In genomic region chr19:740816-741505, GRCh38 we compare ENCODE assay signal across 9 cellular contexts. TPM values are rescaled to one million over a fixed set of nuclear protein-coding genes. Genes with fewer than 3 reads are reported as not detected.
DNase-seq lines count a peak whose midpoint lies in the region; TF ChIP-seq lines count a peak whose summit lies in the region.
"Not testable (repeated sequence)": the region's sequence is repeated elsewhere in the genome, so short reads cannot be mapped to it uniquely, and the experiment has no call there.
"Had no signal": no experiment of that assay in that cellular context is flagged by ENCODE, and none has a peak within 500 bp of the region (broad histone marks: within the 10 kb centered on the region; RNA-seq: fewer than 3 reads in every experiment).

No MANE protein-coding gene starts in this region.

- H3K9me3 Mint-ChIP-seq in activated CD4-positive, alpha-beta T cell treated with anti-CD3 and anti-CD28 coated beads, Interleukin-2, amount 10 ng/mL, durations not matched to agents 7 days and 5 days: not testable (repeated sequence)

- DNase-seq in DMS 273 (lab: John Stamatoyannopoulos, UW; ENCODE audit: unreplicated experiment): peak; percentile 34
- DNase-seq in NAMALWA (ENCODE audit: low spot score): peak; percentile 45
- DNase-seq in RWPE1 (ENCODE audit: low spot score); activated CD4-positive, alpha-beta T cell treated with anti-CD3 and anti-CD28 coated beads, Interleukin-2, amount 10 ng/mL, durations not matched to agents 7 days and 5 days: not testable (repeated sequence)
- DNase-seq in sigmoid colon: peak; percentile 39

- H3K9ac ChIP-seq in duodenal mucosa (ENCODE audit: low read depth in 1 of 2, low read length in 2 of 2): peak overlapping the region in 1 of 2 donors; percentile 54

- H3K36me3 Mint-ChIP-seq in activated CD4-positive, alpha-beta T cell treated with anti-CD3 and anti-CD28 coated beads, Interleukin-2, amount 10 ng/mL, durations not matched to agents 7 days and 5 days (ENCODE audit: low read depth): not testable (repeated sequence)

- H3K9me3 ChIP-seq in duodenal mucosa (ENCODE audit: control insufficient read depth in 1 of 2, low read length in 2 of 2); sigmoid colon: not testable (repeated sequence)

- CTCF ChIA-PET in RWPE1 (lab: Yijun Ruan, JAX): interaction anchor here (0.6 kb wide), 1 partner anchor 42 kb away, joined by 3 read pairs; no protein-coding TSS in a partner anchor
- CTCF ChIA-PET in activated CD4-positive, alpha-beta T cell treated with anti-CD3 and anti-CD28 coated beads, Interleukin-2, amount 10 ng/mL, durations not matched to agents 7 days and 5 days (lab: Charles Lee): interaction anchor here (0.6 to 1.0 kb wide), 3 partner anchors 11 to 288 kb away, joined by 3 to 4 read pairs (median 3); no protein-coding TSS in a partner anchor

- POLR2A ChIA-PET in RWPE1 (lab: Yijun Ruan, JAX; ENCODE audit: low non-redundant PET): interaction anchor here (0.5 kb wide), 1 partner anchor 12 kb away, joined by 5 read pairs; no protein-coding TSS in a partner anchor
- POLR2A ChIA-PET in activated CD4-positive, alpha-beta T cell treated with anti-CD3 and anti-CD28 coated beads, Interleukin-2, amount 10 ng/mL, durations not matched to agents 7 days and 5 days (lab: Charles Lee): not testable (repeated sequence)

- H3K27ac Mint-ChIP-seq in activated CD4-positive, alpha-beta T cell treated with anti-CD3 and anti-CD28 coated beads, Interleukin-2, amount 10 ng/mL, durations not matched to agents 7 days and 5 days: peak overlapping the region; percentile 19

- not testable (repeated sequence) for TF ChIP-seq POLR2A in sigmoid colon (IDR thresholded peaks at IDR 0.05)

- intact Hi-C loops in sigmoid colon (cut with DNase I): not testable (repeated sequence)

- H3K27me3 ChIP-seq in duodenal mucosa (ENCODE audit: control insufficient read depth in 1 of 2, insufficient read depth in 2 of 2, low read length in 2 of 2); sigmoid colon: not testable (repeated sequence)

- peaks cover 42 to 47% of the 10 kb centered on the region in 2 donors for H3K4me1 ChIP-seq in duodenal mucosa (ENCODE audit: control insufficient read depth in 1 of 2, insufficient read depth in 2 of 2, low read length in 2 of 2)
- not testable (repeated sequence) for H3K4me1 ChIP-seq in sigmoid colon

- not testable (repeated sequence) for H3K4me1 Mint-ChIP-seq in activated CD4-positive, alpha-beta T cell treated with anti-CD3 and anti-CD28 coated beads, Interleukin-2, amount 10 ng/mL, durations not matched to agents 7 days and 5 days

- WGBS in sigmoid colon, 2 donors: 76 to 84% methylated on average over 16 of the region's 16 CpGs

- H3K4me3 ChIP-seq in duodenal mucosa (ENCODE audit: low read depth in 1 of 2, low read length in 2 of 2); sigmoid colon: not testable (repeated sequence)

- not testable (repeated sequence) for TF ChIP-seq CTCF in RWPE1 (conservative IDR thresholded peaks at IDR 0.05; ENCODE audit: low read depth); sigmoid colon (IDR thresholded peaks at IDR 0.05)

- H3K27ac ChIP-seq in RWPE1 (0 out of 2 replicates have a peak overlapping the region, but pooled peaks have one; percentile 6), duodenal mucosa (ENCODE audit: low read depth, low read length) (peak overlapping the region; percentile 62)
- H3K27ac ChIP-seq in sigmoid colon: not testable (repeated sequence)

- H3K36me3 ChIP-seq in duodenal mucosa (ENCODE audit: control insufficient read depth in 1 of 2, insufficient read depth in 2 of 2, low read length in 2 of 2): not testable (repeated sequence)
- H3K36me3 ChIP-seq in sigmoid colon: peaks cover 0 to 22% (median 0%) of the 10 kb centered on the region in 4 donors

- not testable (repeated sequence) for TF ChIP-seq EP300 in sigmoid colon (IDR thresholded peaks at IDR 0.05)

- not testable (repeated sequence) for H3K27me3 Mint-ChIP-seq in activated CD4-positive, alpha-beta T cell treated with anti-CD3 and anti-CD28 coated beads, Interleukin-2, amount 10 ng/mL, durations not matched to agents 7 days and 5 days

- not testable (repeated sequence) for H3K4me3 Mint-ChIP-seq in activated CD4-positive, alpha-beta T cell treated with anti-CD3 and anti-CD28 coated beads, Interleukin-2, amount 10 ng/mL, durations not matched to agents 7 days and 5 days

RNA-seq across cellular contexts. Expression of gene MISP, which starts 10.0 kb away (rescaled TPM):
- not detected for total RNA-seq in activated CD4-positive, alpha-beta T cell treated with anti-CD3 and anti-CD28 coated beads, Interleukin-2, amount 10 ng/mL, durations not matched to agents 7 days and 5 days
- total RNA-seq in sigmoid colon: under 1 TPM in 1 of 4 donors, not detected in 3; 0.36 TPM
- 100 to 1,000 TPM; 266 to 456 (median 311) TPM for polyA plus RNA-seq in sigmoid colon
- total RNA-seq: CD4-positive, alpha-beta memory T cell had no signal
- polyA plus RNA-seq: CD4-positive, alpha-beta memory T cell had no signal

RNA-seq across cellular contexts. Expression of gene PALM, which starts 32.2 kb away (rescaled TPM):
- total RNA-seq in activated CD4-positive, alpha-beta T cell treated with anti-CD3 and anti-CD28 coated beads, Interleukin-2, amount 10 ng/mL, durations not matched to agents 7 days and 5 days: not detected
- total RNA-seq in sigmoid colon: 10 to 100 TPM; 30.4 to 91.4 (median 35.9) TPM
- 10 to 100 TPM in 2 of 3 donors, 1 to 10 TPM in 1; 3.0 to 21.0 (median 12.5) TPM for polyA plus RNA-seq in sigmoid colon
- total RNA-seq: CD4-positive, alpha-beta memory T cell had no signal
- polyA plus RNA-seq: CD4-positive, alpha-beta memory T cell had no signal

RNA-seq across cellular contexts. Expression of gene PRSS57, which starts 45.7 kb away (rescaled TPM):
- not detected for total RNA-seq in activated CD4-positive, alpha-beta T cell treated with anti-CD3 and anti-CD28 coated beads, Interleukin-2, amount 10 ng/mL, durations not matched to agents 7 days and 5 days
- total RNA-seq in sigmoid colon: not detected
- polyA plus RNA-seq in sigmoid colon: under 1 TPM in 1 of 3 donors, not detected in 2; 0.15 TPM
- total RNA-seq: Calu3; CD4-positive, alpha-beta memory T cell had no signal
- polyA plus RNA-seq: BJ; CD4-positive, alpha-beta memory T cell had no signal

RNA-seq across cellular contexts. Expression of gene PTBP1, which starts 56.3 kb away (rescaled TPM):
- 100 to 1,000 TPM; 487 to 536 TPM for total RNA-seq in activated CD4-positive, alpha-beta T cell treated with anti-CD3 and anti-CD28 coated beads, Interleukin-2, amount 10 ng/mL, durations not matched to agents 7 days and 5 days
- 10 to 100 TPM; 53.8 to 94.5 (median 71.7) TPM for total RNA-seq in sigmoid colon
- 100 to 1,000 TPM in 2 of 3 donors, 10 to 100 TPM in 1; 78.7 to 154 (median 101) TPM for polyA plus RNA-seq in sigmoid colon

Comparison
In these comparisons a context has a peak if more than half of its experiments do, and no peak if none do; other contexts are left out.
1. RNA of gene PALM, which starts 32.2 kb away (total RNA-seq): 30.4 to 91.4 TPM in sigmoid colon; not detected in activated CD4-positive, alpha-beta T cell treated with anti-CD3 and anti-CD28 coated beads, Interleukin-2, amount 10 ng/mL, durations not matched to agents 7 days and 5 days; every median in the first group is over 10 times any median in the second.